17 cellular contexts compared by ENCODE assay signal in the genomic region with DNA sequence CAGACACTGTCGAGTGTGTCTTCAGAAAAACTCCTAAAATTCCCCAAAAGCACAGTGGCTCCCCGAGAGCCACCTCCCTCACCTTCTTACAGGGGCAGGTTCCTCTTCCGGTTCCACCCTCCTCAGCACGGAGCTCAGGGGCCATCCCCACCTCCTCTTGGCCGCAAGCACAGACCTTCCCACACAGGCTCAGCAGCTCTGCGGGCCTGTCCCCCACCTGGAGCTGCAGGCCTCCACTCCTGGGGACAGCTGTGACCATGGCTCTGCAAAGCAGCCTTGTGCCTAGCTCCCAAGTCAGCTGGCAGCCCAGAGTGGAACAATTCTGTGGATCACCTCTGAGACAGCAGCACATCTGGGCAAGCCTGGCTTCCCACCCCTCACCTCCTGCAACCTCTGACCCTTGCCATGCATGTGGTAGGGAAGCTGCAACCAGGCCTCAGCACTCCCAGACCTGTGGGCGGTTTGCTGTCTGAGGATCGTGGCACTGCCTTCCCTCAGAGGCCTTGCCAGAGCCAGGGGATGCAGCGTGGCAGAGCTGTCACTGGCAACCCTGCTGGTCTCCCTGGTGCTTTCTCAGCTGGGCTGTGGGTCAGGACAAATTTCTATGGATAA.
DNase-seq lines count a peak whose midpoint lies in the region; ATAC-seq and TF ChIP-seq lines count a peak whose summit lies in the region.
"Had no signal": no experiment of that assay in that cellular context is flagged by ENCODE, and none has a peak within 500 bp of the region (broad histone marks: within the 10 kb centered on the region; RNA-seq: fewer than 3 reads in every experiment).

No MANE protein-coding gene starts in this region.

- ATAC-seq in GM21526 (IDR thresholded peaks at IDR 0.05; ENCODE audit: low FRiP score, unreplicated experiment) = peak; percentile 47
- ATAC-seq in left cardiac atrium = peak; percentile 12 to 31
- ATAC-seq in stimulated activated naive B cell treated with anti-CD40 and anti-IgM and Interleukin-4, amounts not matched to agents 10 μg/mL and 1 μg/mL and 100 μg/mL, for 72 hours (replicated peaks) = peak; percentile 31 to 48

- TF ChIP-seq POLR2A in uterus (IDR thresholded peaks at IDR 0.05) = no peak

- no peak overlapping the region for H3K27ac Mint-ChIP-seq in stimulated activated naive B cell treated with anti-CD40 and anti-IgM and Interleukin-4, amounts not matched to agents 10 μg/mL and 1 μg/mL and 100 μg/mL, for 72 hours

- TF ChIP-seq CTCF in OCI-LY1 (IDR thresholded peaks at IDR 0.05; ENCODE audit: low read length) (no peak), uterus (IDR thresholded peaks at IDR 0.05) (no peak)

- H3K36me3 ChIP-seq in OCI-LY1 (ENCODE audit: insufficient read depth, low read length) = peaks cover 16% of the 10 kb centered on the region; the same call in 1 of the 2 replicates
- no peaks in the 10 kb centered on the region for H3K36me3 ChIP-seq in uterus

- H3F3A ChIP-seq in OCI-LY1 (ENCODE audit: insufficient read depth, low read length) = peaks cover 5% of the 10 kb centered on the region; the same call in 1 of the 2 replicates

- H3K27me3 Mint-ChIP-seq in stimulated activated naive B cell treated with anti-CD40 and anti-IgM and Interleukin-4, amounts not matched to agents 10 μg/mL and 1 μg/mL and 100 μg/mL, for 72 hours = no peaks in the 10 kb centered on the region
- H3K27me3 Mint-ChIP-seq: CD4-positive, CD25-positive, alpha-beta regulatory T cell; progenitor cell of endocrine pancreas had no signal

- peak overlapping the region; percentile 53 for H3K4me2 ChIP-seq in OCI-LY1 (ENCODE audit: low read length)

- H3K4me3 ChIP-seq in OCI-LY1 (ENCODE audit: low read depth, low read length, poor library complexity, severe bottlenecking) = peak overlapping the region; percentile 4
- no peak overlapping the region for H3K4me3 ChIP-seq in uterus
- H3K4me3 ChIP-seq: vagina had no signal

- H3K9me3 ChIP-seq in OCI-LY1 (ENCODE audit: low read length) (no peaks in the 10 kb centered on the region), uterus (no peaks in the 10 kb centered on the region)
- H3K9me3 ChIP-seq: vagina had no signal

- DNase-seq in left cardiac atrium (no peak), T-helper 2 cell (no peak), nucleus accumbens (lab: John Stamatoyannopoulos, UW) (no peak), uterus (no peak)
- DNase-seq in stimulated activated naive B cell treated with anti-CD40 and anti-IgM and Interleukin-4, amounts not matched to agents 10 μg/mL and 1 μg/mL and 100 μg/mL, for 72 hours = no peak
- DNase-seq: CD4-positive, CD25-positive, alpha-beta regulatory T cell; effector CD8-positive, alpha-beta T cell; EL; foreskin fibroblast; H7; NCI-H2081 treated with DMSO at 0.1 percent for 48 hours; stimulated activated CD8-positive, alpha-beta memory T cell treated with anti-CD3 and anti-CD28 coated beads, Interleukin-4, amount 100 ng/mL, for 48 hours had no signal

- no peaks in the 10 kb centered on the region for H4K20me1 ChIP-seq in OCI-LY1 (ENCODE audit: insufficient read depth, low read length)

- H3K79me2 ChIP-seq in OCI-LY1 (ENCODE audit: insufficient read depth, low read length) = no peaks in the 10 kb centered on the region

- H3K27me3 ChIP-seq in OCI-LY1 (ENCODE audit: insufficient read depth, low read length) = no peaks in the 10 kb centered on the region
- no peaks in the 10 kb centered on the region for H3K27me3 ChIP-seq in uterus
- H3K27me3 ChIP-seq: vagina had no signal

- H3K9me2 ChIP-seq in OCI-LY1 (ENCODE audit: low read depth, low read length) = no peaks in the 10 kb centered on the region

- H3K4me1 ChIP-seq in OCI-LY1 (ENCODE audit: insufficient read depth, low read length, severe bottlenecking) (peaks cover 46% of the 10 kb centered on the region), uterus (no peaks in the 10 kb centered on the region)
- H3K4me1 ChIP-seq: vagina had no signal

- H2AFZ ChIP-seq in OCI-LY1 (ENCODE audit: low read length) = no peak overlapping the region

- H3K4me3 Mint-ChIP-seq in stimulated activated naive B cell treated with anti-CD40 and anti-IgM and Interleukin-4, amounts not matched to agents 10 μg/mL and 1 μg/mL and 100 μg/mL, for 72 hours = no peak overlapping the region
- H3K4me3 Mint-ChIP-seq: CD4-positive, CD25-positive, alpha-beta regulatory T cell; T-helper 2 cell treated with Interferon-gamma antibody and Interleukin-4, amounts not matched to agents 5 μg/mL and 100 μg/mL, for 36 hours had no signal

- intact Hi-C loops in left cardiac atrium (cut with DNase I) (no loop called here), uterus (cut with DNase I; ENCODE audit: low total_unique reads) (no loop called here)

- peaks cover 38 to 51% of the 10 kb centered on the region in 2 donors for H3K4me1 Mint-ChIP-seq in stimulated activated naive B cell treated with anti-CD40 and anti-IgM and Interleukin-4, amounts not matched to agents 10 μg/mL and 1 μg/mL and 100 μg/mL, for 72 hours

- H3K27ac ChIP-seq in OCI-LY1 (ENCODE audit: low read depth, low read length, poor library complexity, severe bottlenecking) (peak overlapping the region; percentile 68), uterus (no peak overlapping the region)
- H3K27ac ChIP-seq: vagina had no signal

- peak overlapping the region; percentile 41; the same call in 1 of the 2 replicates for H3K9ac ChIP-seq in OCI-LY1 (ENCODE audit: low read length)

- peaks cover 33 to 45% of the 10 kb centered on the region in 2 donors for H3K36me3 Mint-ChIP-seq in stimulated activated naive B cell treated with anti-CD40 and anti-IgM and Interleukin-4, amounts not matched to agents 10 μg/mL and 1 μg/mL and 100 μg/mL, for 72 hours

- H3K9me3 Mint-ChIP-seq in stimulated activated naive B cell treated with anti-CD40 and anti-IgM and Interleukin-4, amounts not matched to agents 10 μg/mL and 1 μg/mL and 100 μg/mL, for 72 hours = no peaks in the 10 kb centered on the region
